In genomic region chr7:21256310-21256877, GRCh38 we compare ENCODE assay signal across 8 cellular contexts.
DNase-seq lines count a peak whose midpoint lies in the region; ATAC-seq and TF ChIP-seq lines count a peak whose summit lies in the region.

No MANE protein-coding gene starts in this region.

- no peak for TF ChIP-seq EP300 in esophagus muscularis mucosa (IDR thresholded peaks at IDR 0.05)

- intact Hi-C loops in esophagus muscularis mucosa (cut with DNase I) (loop anchor here (5.0 kb wide), 1 partner anchor 251 kb away; no protein-coding TSS in a partner anchor), ascending aorta (cut with DNase I) (no loop called here)

- H3K27me3 ChIP-seq in esophagus muscularis mucosa: peaks cover 0 to 65% (median 14%) of the 10 kb centered on the region in 4 donors
- H3K27me3 ChIP-seq in ascending aorta: no peaks in the 10 kb centered on the region

- no peak overlapping the region for H3K4me3 ChIP-seq in esophagus muscularis mucosa
- H3K4me3 ChIP-seq in ascending aorta: no peak overlapping the region

- H3K9me3 ChIP-seq in esophagus muscularis mucosa (no peaks in the 10 kb centered on the region), ascending aorta (no peaks in the 10 kb centered on the region)

- TF ChIP-seq POLR2A in esophagus muscularis mucosa (IDR thresholded peaks at IDR 0.05; ENCODE audit: low read depth): no peak

- no peak for ATAC-seq in GM19467 (IDR thresholded peaks at IDR 0.05; ENCODE audit: unreplicated experiment)

- 10% methylated on average over 3 of the region's 3 CpGs for WGBS in esophagus muscularis mucosa

- H3K36me3 ChIP-seq in esophagus muscularis mucosa (no peaks in the 10 kb centered on the region), ascending aorta (no peaks in the 10 kb centered on the region)

- TF ChIP-seq CTCF in LNCAP (IDR thresholded peaks at IDR 0.05): peak; percentile 68
- TF ChIP-seq CTCF in esophagus muscularis mucosa (IDR thresholded peaks at IDR 0.05): peak; percentile 37 to 45 (median 42)
- peak in 1 of 3 experiments; percentile 23 for TF ChIP-seq CTCF in ascending aorta (IDR thresholded peaks at IDR 0.05)

- peak; percentile 13 for DNase-seq in SKM-1 (lab: John Stamatoyannopoulos, UW; ENCODE audit: unreplicated experiment)
- DNase-seq in SKM-1 treated with dmso at 0.1 percent for 144 hours (lab: John Stamatoyannopoulos, UW; ENCODE audit: unreplicated experiment): no peak
- peak; percentile 68 for DNase-seq in SHP77 treated with DMSO at 0.1 percent for 48 hours (lab: John Stamatoyannopoulos, UW)
- DNase-seq in esophagus muscularis mucosa (ENCODE audit: extremely low spot score): no peak
- peak; percentile 43 for DNase-seq in renal cortical epithelial cell (ENCODE audit: low read depth)
- DNase-seq in ascending aorta (ENCODE audit: low spot score in 2 of 2): no peak

- H3K4me1 ChIP-seq in esophagus muscularis mucosa (no peaks in the 10 kb centered on the region), ascending aorta (no peaks in the 10 kb centered on the region)

- H3K27ac ChIP-seq in esophagus muscularis mucosa (replicated peaks in 1 of 4) (no peak overlapping the region), ascending aorta (no peak overlapping the region)

Comparison
In these comparisons a context has a peak if more than half of its experiments do, and no peak if none do; other contexts are left out.
1. DNase-seq: peak in SKM-1 (single experiment), SHP77 treated with DMSO at 0.1 percent for 48 hours (single experiment) and renal cortical epithelial cell (single experiment); none in SKM-1 treated with dmso at 0.1 percent for 144 hours (single experiment), esophagus muscularis mucosa (single experiment) and ascending aorta (0 of 2).